1 cellular context compared by ENCODE assay signal in the genomic region with DNA sequence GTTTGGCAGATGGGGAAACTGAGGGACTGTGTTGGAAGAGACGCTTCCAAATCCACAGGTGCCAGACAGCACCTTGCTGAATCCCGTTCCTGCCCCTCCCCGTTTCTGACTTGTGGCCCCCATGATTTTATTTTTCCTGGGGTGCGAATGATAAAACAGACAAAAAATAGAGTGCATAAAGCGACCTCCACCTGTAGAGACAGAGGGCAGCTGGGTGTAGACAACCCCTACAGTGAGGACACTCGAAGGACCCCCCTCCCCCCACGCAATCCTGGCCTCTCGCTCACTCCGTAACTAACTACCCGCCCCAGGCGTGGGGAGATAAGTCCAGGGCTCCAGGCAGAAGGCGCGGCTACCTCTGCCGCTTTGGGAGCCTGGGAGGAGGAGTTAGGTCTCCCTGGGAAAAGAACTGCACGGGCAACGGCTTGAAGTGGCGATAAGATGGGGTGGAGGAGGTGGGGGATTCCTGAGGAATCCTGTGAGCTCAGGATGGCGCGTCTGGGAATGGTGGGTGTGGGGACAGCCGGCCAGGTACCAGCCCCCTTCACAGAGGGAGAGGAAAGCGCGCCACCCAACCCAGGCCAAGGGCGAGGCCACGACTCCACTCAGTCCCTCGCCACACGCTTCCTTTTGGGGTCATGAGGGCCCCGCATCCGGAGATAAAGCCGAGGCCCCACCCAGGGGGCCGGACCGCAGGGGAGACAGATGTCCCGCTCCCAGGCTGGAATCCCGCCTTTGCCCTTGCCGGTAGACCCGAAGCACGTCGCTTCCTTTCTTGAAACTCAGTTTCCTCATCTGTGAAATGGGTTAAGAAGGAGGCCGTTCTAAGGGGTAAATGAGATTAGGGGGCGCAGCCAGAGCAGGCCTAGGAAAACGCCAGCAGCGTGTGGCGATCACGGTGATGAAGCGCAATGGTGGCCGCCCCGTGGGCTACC.
A peak's percentile ranks its signal among the peaks of the same experiment; 100 is the strongest.
TF ChIP-seq lines count a peak whose summit lies in the region.

No MANE protein-coding gene starts in this region.

TF ChIP-seq in GM12878, 131 proteins besides CTCF, POLR2A, EP300 and RAD21 (continued from another document and continues in another):
- TF ChIP-seq, protein P1, sequence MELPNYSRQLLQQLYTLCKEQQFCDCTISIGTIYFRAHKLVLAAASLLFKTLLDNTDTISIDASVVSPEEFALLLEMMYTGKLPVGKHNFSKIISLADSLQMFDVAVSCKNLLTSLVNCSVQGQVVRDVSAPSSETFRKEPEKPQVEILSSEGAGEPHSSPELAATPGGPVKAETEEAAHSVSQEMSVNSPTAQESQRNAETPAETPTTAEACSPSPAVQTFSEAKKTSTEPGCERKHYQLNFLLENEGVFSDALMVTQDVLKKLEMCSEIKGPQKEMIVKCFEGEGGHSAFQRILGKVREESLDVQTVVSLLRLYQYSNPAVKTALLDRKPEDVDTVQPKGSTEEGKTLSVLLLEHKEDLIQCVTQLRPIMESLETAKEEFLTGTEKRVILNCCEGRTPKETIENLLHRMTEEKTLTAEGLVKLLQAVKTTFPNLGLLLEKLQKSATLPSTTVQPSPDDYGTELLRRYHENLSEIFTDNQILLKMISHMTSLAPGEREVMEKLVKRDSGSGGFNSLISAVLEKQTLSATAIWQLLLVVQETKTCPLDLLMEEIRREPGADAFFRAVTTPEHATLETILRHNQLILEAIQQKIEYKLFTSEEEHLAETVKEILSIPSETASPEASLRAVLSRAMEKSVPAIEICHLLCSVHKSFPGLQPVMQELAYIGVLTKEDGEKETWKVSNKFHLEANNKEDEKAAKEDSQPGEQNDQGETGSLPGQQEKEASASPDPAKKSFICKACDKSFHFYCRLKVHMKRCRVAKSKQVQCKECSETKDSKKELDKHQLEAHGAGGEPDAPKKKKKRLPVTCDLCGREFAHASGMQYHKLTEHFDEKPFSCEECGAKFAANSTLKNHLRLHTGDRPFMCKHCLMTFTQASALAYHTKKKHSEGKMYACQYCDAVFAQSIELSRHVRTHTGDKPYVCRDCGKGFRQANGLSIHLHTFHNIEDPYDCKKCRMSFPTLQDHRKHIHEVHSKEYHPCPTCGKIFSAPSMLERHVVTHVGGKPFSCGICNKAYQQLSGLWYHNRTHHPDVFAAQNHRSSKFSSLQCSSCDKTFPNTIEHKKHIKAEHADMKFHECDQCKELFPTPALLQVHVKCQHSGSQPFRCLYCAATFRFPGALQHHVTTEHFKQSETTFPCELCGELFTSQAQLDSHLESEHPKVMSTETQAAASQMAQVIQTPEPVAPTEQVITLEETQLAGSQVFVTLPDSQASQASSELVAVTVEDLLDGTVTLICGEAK (IDR thresholded peaks at IDR 0.05; ENCODE audit: borderline replicate concordance) = no peak
- TF ChIP-seq SP1 (IDR thresholded peaks at IDR 0.05; ENCODE audit: low read depth, low read length) = no peak
- TF ChIP-seq, protein P2, sequence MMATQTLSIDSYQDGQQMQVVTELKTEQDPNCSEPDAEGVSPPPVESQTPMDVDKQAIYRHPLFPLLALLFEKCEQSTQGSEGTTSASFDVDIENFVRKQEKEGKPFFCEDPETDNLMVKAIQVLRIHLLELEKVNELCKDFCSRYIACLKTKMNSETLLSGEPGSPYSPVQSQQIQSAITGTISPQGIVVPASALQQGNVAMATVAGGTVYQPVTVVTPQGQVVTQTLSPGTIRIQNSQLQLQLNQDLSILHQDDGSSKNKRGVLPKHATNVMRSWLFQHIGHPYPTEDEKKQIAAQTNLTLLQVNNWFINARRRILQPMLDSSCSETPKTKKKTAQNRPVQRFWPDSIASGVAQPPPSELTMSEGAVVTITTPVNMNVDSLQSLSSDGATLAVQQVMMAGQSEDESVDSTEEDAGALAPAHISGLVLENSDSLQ (IDR thresholded peaks at IDR 0.05) = no peak
- TF ChIP-seq, protein P3, sequence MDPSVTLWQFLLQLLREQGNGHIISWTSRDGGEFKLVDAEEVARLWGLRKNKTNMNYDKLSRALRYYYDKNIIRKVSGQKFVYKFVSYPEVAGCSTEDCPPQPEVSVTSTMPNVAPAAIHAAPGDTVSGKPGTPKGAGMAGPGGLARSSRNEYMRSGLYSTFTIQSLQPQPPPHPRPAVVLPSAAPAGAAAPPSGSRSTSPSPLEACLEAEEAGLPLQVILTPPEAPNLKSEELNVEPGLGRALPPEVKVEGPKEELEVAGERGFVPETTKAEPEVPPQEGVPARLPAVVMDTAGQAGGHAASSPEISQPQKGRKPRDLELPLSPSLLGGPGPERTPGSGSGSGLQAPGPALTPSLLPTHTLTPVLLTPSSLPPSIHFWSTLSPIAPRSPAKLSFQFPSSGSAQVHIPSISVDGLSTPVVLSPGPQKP (IDR thresholded peaks at IDR 0.05; ENCODE audit: low read depth, low read length) = peak; percentile 91
- TF ChIP-seq IRF4 (IDR thresholded peaks at IDR 0.05; ENCODE audit: low read depth, low read length) = no peak
- TF ChIP-seq ASH2L (IDR thresholded peaks at IDR 0.05; ENCODE audit: borderline replicate concordance, low read depth) = no peak
- no peak for TF ChIP-seq CHD1 (IDR thresholded peaks at IDR 0.05; ENCODE audit: low read depth, low read length)
- TF ChIP-seq, protein P4, sequence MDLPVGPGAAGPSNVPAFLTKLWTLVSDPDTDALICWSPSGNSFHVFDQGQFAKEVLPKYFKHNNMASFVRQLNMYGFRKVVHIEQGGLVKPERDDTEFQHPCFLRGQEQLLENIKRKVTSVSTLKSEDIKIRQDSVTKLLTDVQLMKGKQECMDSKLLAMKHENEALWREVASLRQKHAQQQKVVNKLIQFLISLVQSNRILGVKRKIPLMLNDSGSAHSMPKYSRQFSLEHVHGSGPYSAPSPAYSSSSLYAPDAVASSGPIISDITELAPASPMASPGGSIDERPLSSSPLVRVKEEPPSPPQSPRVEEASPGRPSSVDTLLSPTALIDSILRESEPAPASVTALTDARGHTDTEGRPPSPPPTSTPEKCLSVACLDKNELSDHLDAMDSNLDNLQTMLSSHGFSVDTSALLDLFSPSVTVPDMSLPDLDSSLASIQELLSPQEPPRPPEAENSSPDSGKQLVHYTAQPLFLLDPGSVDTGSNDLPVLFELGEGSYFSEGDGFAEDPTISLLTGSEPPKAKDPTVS (IDR thresholded peaks at IDR 0.05; ENCODE audit: low read depth, low read length) = no peak
- no peak for TF ChIP-seq MEF2B (IDR thresholded peaks at IDR 0.05; ENCODE audit: partially characterized antibody, poor library complexity, severe bottlenecking)
- no peak for TF ChIP-seq EGR1 (IDR thresholded peaks at IDR 0.05; ENCODE audit: borderline replicate concordance in 1 of 2, low read depth in 2 of 2, low read length in 2 of 2)
- TF ChIP-seq STAT3 (IDR thresholded peaks at IDR 0.05; ENCODE audit: low read depth, low read length) = no peak
- TF ChIP-seq JUNB (IDR thresholded peaks at IDR 0.05) = no peak
- TF ChIP-seq, protein P5, sequence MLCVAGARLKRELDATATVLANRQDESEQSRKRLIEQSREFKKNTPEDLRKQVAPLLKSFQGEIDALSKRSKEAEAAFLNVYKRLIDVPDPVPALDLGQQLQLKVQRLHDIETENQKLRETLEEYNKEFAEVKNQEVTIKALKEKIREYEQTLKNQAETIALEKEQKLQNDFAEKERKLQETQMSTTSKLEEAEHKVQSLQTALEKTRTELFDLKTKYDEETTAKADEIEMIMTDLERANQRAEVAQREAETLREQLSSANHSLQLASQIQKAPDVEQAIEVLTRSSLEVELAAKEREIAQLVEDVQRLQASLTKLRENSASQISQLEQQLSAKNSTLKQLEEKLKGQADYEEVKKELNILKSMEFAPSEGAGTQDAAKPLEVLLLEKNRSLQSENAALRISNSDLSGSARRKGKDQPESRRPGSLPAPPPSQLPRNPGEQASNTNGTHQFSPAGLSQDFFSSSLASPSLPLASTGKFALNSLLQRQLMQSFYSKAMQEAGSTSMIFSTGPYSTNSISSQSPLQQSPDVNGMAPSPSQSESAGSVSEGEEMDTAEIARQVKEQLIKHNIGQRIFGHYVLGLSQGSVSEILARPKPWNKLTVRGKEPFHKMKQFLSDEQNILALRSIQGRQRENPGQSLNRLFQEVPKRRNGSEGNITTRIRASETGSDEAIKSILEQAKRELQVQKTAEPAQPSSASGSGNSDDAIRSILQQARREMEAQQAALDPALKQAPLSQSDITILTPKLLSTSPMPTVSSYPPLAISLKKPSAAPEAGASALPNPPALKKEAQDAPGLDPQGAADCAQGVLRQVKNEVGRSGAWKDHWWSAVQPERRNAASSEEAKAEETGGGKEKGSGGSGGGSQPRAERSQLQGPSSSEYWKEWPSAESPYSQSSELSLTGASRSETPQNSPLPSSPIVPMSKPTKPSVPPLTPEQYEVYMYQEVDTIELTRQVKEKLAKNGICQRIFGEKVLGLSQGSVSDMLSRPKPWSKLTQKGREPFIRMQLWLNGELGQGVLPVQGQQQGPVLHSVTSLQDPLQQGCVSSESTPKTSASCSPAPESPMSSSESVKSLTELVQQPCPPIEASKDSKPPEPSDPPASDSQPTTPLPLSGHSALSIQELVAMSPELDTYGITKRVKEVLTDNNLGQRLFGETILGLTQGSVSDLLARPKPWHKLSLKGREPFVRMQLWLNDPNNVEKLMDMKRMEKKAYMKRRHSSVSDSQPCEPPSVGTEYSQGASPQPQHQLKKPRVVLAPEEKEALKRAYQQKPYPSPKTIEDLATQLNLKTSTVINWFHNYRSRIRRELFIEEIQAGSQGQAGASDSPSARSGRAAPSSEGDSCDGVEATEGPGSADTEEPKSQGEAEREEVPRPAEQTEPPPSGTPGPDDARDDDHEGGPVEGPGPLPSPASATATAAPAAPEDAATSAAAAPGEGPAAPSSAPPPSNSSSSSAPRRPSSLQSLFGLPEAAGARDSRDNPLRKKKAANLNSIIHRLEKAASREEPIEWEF (IDR thresholded peaks at IDR 0.05; ENCODE audit: insufficient replicate concordance, low read depth, low read length) = no peak
- TF ChIP-seq, protein P6, sequence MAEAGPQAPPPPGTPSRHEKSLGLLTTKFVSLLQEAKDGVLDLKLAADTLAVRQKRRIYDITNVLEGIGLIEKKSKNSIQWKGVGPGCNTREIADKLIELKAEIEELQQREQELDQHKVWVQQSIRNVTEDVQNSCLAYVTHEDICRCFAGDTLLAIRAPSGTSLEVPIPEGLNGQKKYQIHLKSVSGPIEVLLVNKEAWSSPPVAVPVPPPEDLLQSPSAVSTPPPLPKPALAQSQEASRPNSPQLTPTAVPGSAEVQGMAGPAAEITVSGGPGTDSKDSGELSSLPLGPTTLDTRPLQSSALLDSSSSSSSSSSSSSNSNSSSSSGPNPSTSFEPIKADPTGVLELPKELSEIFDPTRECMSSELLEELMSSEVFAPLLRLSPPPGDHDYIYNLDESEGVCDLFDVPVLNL (IDR thresholded peaks at IDR 0.05; ENCODE audit: low read depth, low read length) = no peak
- no peak for TF ChIP-seq SUZ12 (IDR thresholded peaks at IDR 0.05; ENCODE audit: unreplicated experiment)
- peak; percentile 40 for TF ChIP-seq SMAD1 (IDR thresholded peaks at IDR 0.05; ENCODE audit: low read depth, partially characterized antibody)
- TF ChIP-seq TCF3 (IDR thresholded peaks at IDR 0.05; ENCODE audit: borderline replicate concordance, insufficient read depth, low read depth, low read length) = 0 out of 2 replicates have a peak, but pooled peaks have one; percentile 41
- TF ChIP-seq ZSCAN29 (IDR thresholded peaks at IDR 0.05) = no peak
- TF ChIP-seq ZNF384 (IDR thresholded peaks at IDR 0.05; ENCODE audit: borderline replicate concordance, low read depth, low read length) = no peak
- TF ChIP-seq BACH1 (IDR thresholded peaks at IDR 0.05; ENCODE audit: borderline replicate concordance) = peak; percentile 16; the same call in 1 of the 2 replicates
- TF ChIP-seq RUNX3 (IDR thresholded peaks at IDR 0.05; ENCODE audit: low read length) = peak; percentile 59
- no peak for TF ChIP-seq YY1 (IDR thresholded peaks at IDR 0.05; ENCODE audit: low read depth, low read length)
- TF ChIP-seq, protein P7, sequence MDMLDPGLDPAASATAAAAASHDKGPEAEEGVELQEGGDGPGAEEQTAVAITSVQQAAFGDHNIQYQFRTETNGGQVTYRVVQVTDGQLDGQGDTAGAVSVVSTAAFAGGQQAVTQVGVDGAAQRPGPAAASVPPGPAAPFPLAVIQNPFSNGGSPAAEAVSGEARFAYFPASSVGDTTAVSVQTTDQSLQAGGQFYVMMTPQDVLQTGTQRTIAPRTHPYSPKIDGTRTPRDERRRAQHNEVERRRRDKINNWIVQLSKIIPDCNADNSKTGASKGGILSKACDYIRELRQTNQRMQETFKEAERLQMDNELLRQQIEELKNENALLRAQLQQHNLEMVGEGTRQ (IDR thresholded peaks at IDR 0.05; ENCODE audit: borderline replicate concordance, low read depth, low read length) = no peak
- TF ChIP-seq, protein P8, sequence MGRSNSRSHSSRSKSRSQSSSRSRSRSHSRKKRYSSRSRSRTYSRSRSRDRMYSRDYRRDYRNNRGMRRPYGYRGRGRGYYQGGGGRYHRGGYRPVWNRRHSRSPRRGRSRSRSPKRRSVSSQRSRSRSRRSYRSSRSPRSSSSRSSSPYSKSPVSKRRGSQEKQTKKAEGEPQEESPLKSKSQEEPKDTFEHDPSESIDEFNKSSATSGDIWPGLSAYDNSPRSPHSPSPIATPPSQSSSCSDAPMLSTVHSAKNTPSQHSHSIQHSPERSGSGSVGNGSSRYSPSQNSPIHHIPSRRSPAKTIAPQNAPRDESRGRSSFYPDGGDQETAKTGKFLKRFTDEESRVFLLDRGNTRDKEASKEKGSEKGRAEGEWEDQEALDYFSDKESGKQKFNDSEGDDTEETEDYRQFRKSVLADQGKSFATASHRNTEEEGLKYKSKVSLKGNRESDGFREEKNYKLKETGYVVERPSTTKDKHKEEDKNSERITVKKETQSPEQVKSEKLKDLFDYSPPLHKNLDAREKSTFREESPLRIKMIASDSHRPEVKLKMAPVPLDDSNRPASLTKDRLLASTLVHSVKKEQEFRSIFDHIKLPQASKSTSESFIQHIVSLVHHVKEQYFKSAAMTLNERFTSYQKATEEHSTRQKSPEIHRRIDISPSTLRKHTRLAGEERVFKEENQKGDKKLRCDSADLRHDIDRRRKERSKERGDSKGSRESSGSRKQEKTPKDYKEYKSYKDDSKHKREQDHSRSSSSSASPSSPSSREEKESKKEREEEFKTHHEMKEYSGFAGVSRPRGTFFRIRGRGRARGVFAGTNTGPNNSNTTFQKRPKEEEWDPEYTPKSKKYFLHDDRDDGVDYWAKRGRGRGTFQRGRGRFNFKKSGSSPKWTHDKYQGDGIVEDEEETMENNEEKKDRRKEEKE (IDR thresholded peaks at IDR 0.05) = no peak
- TF ChIP-seq, protein P9, sequence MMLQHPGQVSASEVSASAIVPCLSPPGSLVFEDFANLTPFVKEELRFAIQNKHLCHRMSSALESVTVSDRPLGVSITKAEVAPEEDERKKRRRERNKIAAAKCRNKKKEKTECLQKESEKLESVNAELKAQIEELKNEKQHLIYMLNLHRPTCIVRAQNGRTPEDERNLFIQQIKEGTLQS (IDR thresholded peaks at IDR 0.05; ENCODE audit: borderline replicate concordance, extremely low read depth, low read depth, low read length) = no peak
- no peak for TF ChIP-seq ETV6 (conservative IDR thresholded peaks at IDR 0.05 in 1 of 2, IDR thresholded peaks at IDR 0.05 in 1 of 2; ENCODE audit: borderline replicate concordance in 1 of 2, low read depth in 1 of 2)
- no peak for TF ChIP-seq KAT2A (conservative IDR thresholded peaks at IDR 0.05; ENCODE audit: control insufficient read depth, low read depth, low read length)
- TF ChIP-seq BRCA1 (IDR thresholded peaks at IDR 0.05; ENCODE audit: low read depth, low read length) = no peak
- TF ChIP-seq MTA2 (IDR thresholded peaks at IDR 0.05; ENCODE audit: low read depth) = no peak
- TF ChIP-seq TBL1XR1 (IDR thresholded peaks at IDR 0.05; ENCODE audit: low read depth, low read length) = 0 out of 2 replicates have a peak, but pooled peaks have one; percentile 30
- no peak for TF ChIP-seq PAX5 (IDR thresholded peaks at IDR 0.05; ENCODE audit: borderline replicate concordance, low read depth, low read length)
- no peak for TF ChIP-seq RBBP5 (conservative IDR thresholded peaks at IDR 0.05)
- no peak for TF ChIP-seq TARDBP (IDR thresholded peaks at IDR 0.05; ENCODE audit: borderline replicate concordance)
- TF ChIP-seq KLF5 (IDR thresholded peaks at IDR 0.05; ENCODE audit: partially characterized antibody) = no peak
- TF ChIP-seq FOXM1 (IDR thresholded peaks at IDR 0.05; ENCODE audit: low read depth, low read length) = no peak
- no peak for TF ChIP-seq MEF2A (IDR thresholded peaks at IDR 0.05; ENCODE audit: insufficient read depth, low read depth, low read length)
